ENCODE assay signal across 1 cellular context in the genomic region with DNA sequence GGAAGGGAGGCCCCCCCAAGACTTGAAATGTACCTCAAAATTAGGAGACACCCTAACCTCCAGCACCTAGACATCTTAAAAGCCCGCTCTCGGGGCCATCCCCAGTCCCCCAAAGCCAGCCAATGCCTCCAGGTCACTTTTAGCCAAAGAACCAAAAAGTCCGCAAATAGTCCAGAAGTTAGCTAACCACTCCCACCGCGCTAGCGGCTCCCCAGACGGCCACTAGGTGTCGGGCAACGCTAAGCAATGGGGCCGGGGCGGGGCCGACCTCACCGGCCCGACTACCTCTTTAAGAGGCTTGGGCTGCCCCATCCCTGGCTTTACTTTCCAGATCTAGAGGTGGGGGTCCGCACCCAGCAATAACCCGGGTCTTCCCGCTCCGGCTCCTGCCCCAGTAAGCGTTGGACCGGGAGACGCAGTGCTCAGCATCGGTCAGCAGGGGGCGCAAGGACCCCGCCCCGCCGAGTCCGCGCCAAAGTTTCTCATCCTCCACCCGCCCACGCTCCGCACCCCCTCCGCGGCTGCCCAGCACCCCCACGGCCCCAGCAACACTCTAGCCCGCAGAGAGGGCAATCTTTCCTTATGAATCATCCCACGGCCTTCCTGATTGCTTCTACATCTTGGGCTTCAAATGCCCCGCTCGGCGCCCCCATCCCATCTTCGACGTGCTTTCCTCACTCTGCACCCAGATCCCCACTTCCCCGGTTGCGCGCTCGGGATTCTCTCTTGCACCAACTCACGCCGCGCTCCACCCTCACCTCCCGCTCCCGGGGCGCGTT.
TF ChIP-seq lines count a peak whose summit lies in the region.

No MANE protein-coding gene starts in this region.

TF ChIP-seq in PFSK-1, 5 proteins besides CTCF, POLR2A, EP300 and RAD21 (continued from another document):
- TF ChIP-seq, protein P1, sequence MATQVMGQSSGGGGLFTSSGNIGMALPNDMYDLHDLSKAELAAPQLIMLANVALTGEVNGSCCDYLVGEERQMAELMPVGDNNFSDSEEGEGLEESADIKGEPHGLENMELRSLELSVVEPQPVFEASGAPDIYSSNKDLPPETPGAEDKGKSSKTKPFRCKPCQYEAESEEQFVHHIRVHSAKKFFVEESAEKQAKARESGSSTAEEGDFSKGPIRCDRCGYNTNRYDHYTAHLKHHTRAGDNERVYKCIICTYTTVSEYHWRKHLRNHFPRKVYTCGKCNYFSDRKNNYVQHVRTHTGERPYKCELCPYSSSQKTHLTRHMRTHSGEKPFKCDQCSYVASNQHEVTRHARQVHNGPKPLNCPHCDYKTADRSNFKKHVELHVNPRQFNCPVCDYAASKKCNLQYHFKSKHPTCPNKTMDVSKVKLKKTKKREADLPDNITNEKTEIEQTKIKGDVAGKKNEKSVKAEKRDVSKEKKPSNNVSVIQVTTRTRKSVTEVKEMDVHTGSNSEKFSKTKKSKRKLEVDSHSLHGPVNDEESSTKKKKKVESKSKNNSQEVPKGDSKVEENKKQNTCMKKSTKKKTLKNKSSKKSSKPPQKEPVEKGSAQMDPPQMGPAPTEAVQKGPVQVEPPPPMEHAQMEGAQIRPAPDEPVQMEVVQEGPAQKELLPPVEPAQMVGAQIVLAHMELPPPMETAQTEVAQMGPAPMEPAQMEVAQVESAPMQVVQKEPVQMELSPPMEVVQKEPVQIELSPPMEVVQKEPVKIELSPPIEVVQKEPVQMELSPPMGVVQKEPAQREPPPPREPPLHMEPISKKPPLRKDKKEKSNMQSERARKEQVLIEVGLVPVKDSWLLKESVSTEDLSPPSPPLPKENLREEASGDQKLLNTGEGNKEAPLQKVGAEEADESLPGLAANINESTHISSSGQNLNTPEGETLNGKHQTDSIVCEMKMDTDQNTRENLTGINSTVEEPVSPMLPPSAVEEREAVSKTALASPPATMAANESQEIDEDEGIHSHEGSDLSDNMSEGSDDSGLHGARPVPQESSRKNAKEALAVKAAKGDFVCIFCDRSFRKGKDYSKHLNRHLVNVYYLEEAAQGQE (IDR thresholded peaks at IDR 0.05; ENCODE audit: insufficient read depth in 1 of 2, low read depth in 2 of 2, low read length in 2 of 2), result no peak
- TF ChIP-seq POLR2AphosphoS5 (IDR thresholded peaks at IDR 0.05; ENCODE audit: low read depth, low read length) (no peak), TAF1 (IDR thresholded peaks at IDR 0.05; ENCODE audit: borderline replicate concordance, insufficient read depth, low read length) (no peak)
